Comparison of ENCODE assay signal across 8 cellular contexts in genomic region chr19:14432817-14433453, GRCh38. TPM values are rescaled to one million over a fixed set of nuclear protein-coding genes. Genes with fewer than 3 reads are reported as not detected.
DNase-seq lines count a peak whose midpoint lies in the region; ATAC-seq, FAIRE-seq and TF ChIP-seq lines count a peak whose summit lies in the region.
"Had no signal": no experiment of that assay in that cellular context is flagged by ENCODE, and none has a peak within 500 bp of the region (broad histone marks: within the 10 kb centered on the region; RNA-seq: fewer than 3 reads in every experiment).

Gene PKN1, plus strand, starts transcription at chr19:14433306. Its CDS starts 216 bp downstream, at chr19:14433522.

- peak within 1 kb of the TSS; percentile 64 for H3K4me3 ChIP-seq in astrocyte of the cerebellum (ENCODE audit: low read depth, low read length)

- TF ChIP-seq CTCF in astrocyte of the cerebellum (IDR thresholded peaks at IDR 0.05; ENCODE audit: low read depth, low read length, missing control alignments) = no peak

- DNase-seq in GM12892 (ENCODE audit: insufficient read length) = peak; percentile 83
- no peak for DNase-seq in HT-29 (ENCODE audit: low spot score)
- no peak for DNase-seq in astrocyte of the cerebellum (ENCODE audit: low read depth)
- DNase-seq in hippocampal formation (lab: John Stamatoyannopoulos, UW) = peak; percentile 20 to 42
- DNase-seq in renal cortical epithelial cell (ENCODE audit: low read depth) = no peak

- in situ Hi-C loops in astrocyte of the cerebellum (cut with HindIII; ENCODE audit: low sequenced_read_pairs) = no loop called here

- ATAC-seq in SK-N-SH treated with all-trans-retinoic acid at 6 μM for 48 hours (peak; percentile 9; the same call in 2 of the 3 replicates), HG02973 (IDR thresholded peaks at IDR 0.05; ENCODE audit: unreplicated experiment) (no peak)

- no peak for TF ChIP-seq POLR2A in GM12892 (IDR thresholded peaks at IDR 0.05; ENCODE audit: low read depth, low read length)

- FAIRE-seq in GM12892 (lab: Jason Lieb, UNC) = no peak
- FAIRE-seq: islet of Langerhans had no signal

TF ChIP-seq in SK-N-SH treated with all-trans-retinoic acid at 6 μM for 48 hours, 23 proteins besides CTCF, POLR2A, EP300 and RAD21:
- TF ChIP-seq PPARA (CRISPR knock-in tag; IDR thresholded peaks at IDR 0.05; ENCODE audit: borderline replicate concordance) (no peak), ZNF70 (CRISPR knock-in tag; IDR thresholded peaks at IDR 0.05) (peak; percentile 65; the same call in 1 of the 2 replicates)

RNA-seq across cellular contexts. Expression of gene PKN1, which starts in this region (rescaled TPM):
- polyA plus RNA-seq in GM12892 (2012; ENCODE audit: missing spikeins) = 40.0 TPM
- 59.9 and 66.9 TPM in 2 replicates for total RNA-seq in HT-29 (2014; rRNA removed; shearing (Covaris generic))
- 99.1 and 126 TPM in 2 replicates for total RNA-seq in renal cortical epithelial cell

Comparison
In these comparisons a context has a peak if more than half of its experiments do, and no peak if none do; other contexts are left out.
1. DNase-seq: peak in GM12892 (single experiment) and hippocampal formation (2 of 2); none in HT-29 (single experiment), astrocyte of the cerebellum (single experiment) and renal cortical epithelial cell (single experiment).